8 cellular contexts compared by ENCODE assay signal in the genomic region with DNA sequence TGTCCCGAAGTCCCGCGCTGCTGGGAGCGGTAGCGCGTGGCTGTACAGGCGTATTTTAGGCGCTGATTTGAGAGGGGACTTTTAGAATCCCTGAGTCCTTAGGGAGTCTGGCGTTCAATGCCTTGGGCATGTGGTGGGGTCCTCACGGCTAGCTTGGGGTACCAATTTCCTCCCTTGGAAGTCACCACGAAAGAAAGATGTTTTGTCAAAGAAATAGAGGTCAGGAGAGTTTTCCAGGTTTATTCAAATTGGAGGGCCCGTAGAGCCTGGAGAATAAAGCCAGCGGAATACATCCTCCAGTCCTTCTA.
DNase-seq lines count a peak whose midpoint lies in the region; ATAC-seq, FAIRE-seq and TF ChIP-seq lines count a peak whose summit lies in the region.

No MANE protein-coding gene starts in this region.

- H3K27me3 ChIP-seq in ascending aorta (no peaks in the 10 kb centered on the region), right lobe of liver (no peaks in the 10 kb centered on the region), upper lobe of right lung (no peaks in the 10 kb centered on the region)

- H3K4me3 ChIP-seq in ascending aorta (peak overlapping the region; percentile 77 to 82), right lobe of liver (peak overlapping the region; percentile 86 to 94 (median 94)), upper lobe of right lung (peak overlapping the region; percentile 80)

- ATAC-seq in right lobe of liver = no peak
- ATAC-seq in upper lobe of right lung = no peak
- no peak for ATAC-seq in GM18907 (IDR thresholded peaks at IDR 0.05; ENCODE audit: unreplicated experiment)

- no peak for DNase-seq in activated naive CD4-positive, alpha-beta T cell treated with anti-CD3 and anti-CD28 coated beads, Interleukin-2, amount 10 ng/mL, durations not matched to agents 7 days and 5 days
- no peak for DNase-seq in activated naive CD4-positive, alpha-beta T cell treated with Interleukin-2 at 50 U/mL for 16 hours
- DNase-seq in ascending aorta (ENCODE audit: low spot score in 2 of 2) = no peak
- DNase-seq in right lobe of liver = no peak
- DNase-seq in upper lobe of right lung = no peak
- DNase-seq in RCC 7860 (ENCODE audit: low spot score) = no peak
- no peak for DNase-seq in AG08395 (ENCODE audit: low spot score)

- no peaks in the 10 kb centered on the region for H3K9me3 ChIP-seq in ascending aorta
- H3K9me3 ChIP-seq in right lobe of liver = no peaks in the 10 kb centered on the region
- H3K9me3 ChIP-seq in upper lobe of right lung = no peaks in the 10 kb centered on the region

- H3K27me3 Mint-ChIP-seq in activated naive CD4-positive, alpha-beta T cell treated with anti-CD3 and anti-CD28 coated beads, Interleukin-2, amount 10 ng/mL, durations not matched to agents 7 days and 5 days = no peaks in the 10 kb centered on the region

- H3K4me1 ChIP-seq in ascending aorta = peaks cover 0 to 15% of the 10 kb centered on the region in 2 donors
- peaks cover 0 to 13% (median 0%) of the 10 kb centered on the region in 4 donors for H3K4me1 ChIP-seq in right lobe of liver
- H3K4me1 ChIP-seq in upper lobe of right lung = no peaks in the 10 kb centered on the region

- FAIRE-seq in RCC 7860 (lab: Jason Lieb, UNC) = no peak

- H3K27ac ChIP-seq in ascending aorta = peak overlapping the region; percentile 99 to 100
- H3K27ac ChIP-seq in right lobe of liver = peak overlapping the region; percentile 94 to 99 (median 98)
- peak overlapping the region; percentile 97 for H3K27ac ChIP-seq in upper lobe of right lung

- H3K9me3 Mint-ChIP-seq in activated naive CD4-positive, alpha-beta T cell treated with anti-CD3 and anti-CD28 coated beads, Interleukin-2, amount 10 ng/mL, durations not matched to agents 7 days and 5 days = peaks cover 4% of the 10 kb centered on the region

- TF ChIP-seq CTCF in ascending aorta (IDR thresholded peaks at IDR 0.05) = no peak
- TF ChIP-seq CTCF in right lobe of liver (IDR thresholded peaks at IDR 0.05) = no peak
- TF ChIP-seq CTCF in upper lobe of right lung (IDR thresholded peaks at IDR 0.05) = no peak

- H3K36me3 ChIP-seq in ascending aorta = peaks cover 0 to 8% of the 10 kb centered on the region in 2 donors
- H3K36me3 ChIP-seq in right lobe of liver = no peaks in the 10 kb centered on the region
- no peaks in the 10 kb centered on the region for H3K36me3 ChIP-seq in upper lobe of right lung

- H3K27ac Mint-ChIP-seq in activated naive CD4-positive, alpha-beta T cell treated with anti-CD3 and anti-CD28 coated beads, Interleukin-2, amount 10 ng/mL, durations not matched to agents 7 days and 5 days = peak overlapping the region; percentile 76

- 10% methylated on average over 6 of the region's 13 CpGs for WGBS in right lobe of liver (ENCODE audit: insufficient coverage, low coverage, low lambda C conversion rate, missing lambda C conversion rate)

- intact Hi-C loops in ascending aorta (cut with DNase I) = loop anchor here (1.0 to 5.0 kb wide), 4 partner anchors 65 to 355 kb away; a partner anchor contains a TSS
- intact Hi-C loops in right lobe of liver (cut with DNase I) = no loop called here
- intact Hi-C loops in upper lobe of right lung (cut with DNase I) = no loop called here

- H3K4me3 Mint-ChIP-seq in activated naive CD4-positive, alpha-beta T cell treated with anti-CD3 and anti-CD28 coated beads, Interleukin-2, amount 10 ng/mL, durations not matched to agents 7 days and 5 days = peak overlapping the region; percentile 71

- TF ChIP-seq POLR2A in right lobe of liver (IDR thresholded peaks at IDR 0.05) = no peak

- peaks cover 6% of the 10 kb centered on the region for H3K36me3 Mint-ChIP-seq in activated naive CD4-positive, alpha-beta T cell treated with anti-CD3 and anti-CD28 coated beads, Interleukin-2, amount 10 ng/mL, durations not matched to agents 7 days and 5 days

- CTCF ChIA-PET in activated naive CD4-positive, alpha-beta T cell treated with anti-CD3 and anti-CD28 coated beads, Interleukin-2, amount 10 ng/mL, durations not matched to agents 7 days and 5 days (lab: Charles Lee) = no interaction called here

- peaks cover 19% of the 10 kb centered on the region for H3K4me1 Mint-ChIP-seq in activated naive CD4-positive, alpha-beta T cell treated with anti-CD3 and anti-CD28 coated beads, Interleukin-2, amount 10 ng/mL, durations not matched to agents 7 days and 5 days
